In genomic region chr7:103347507-103348267, GRCh38 we compare ENCODE assay signal across 1 cellular context.
A peak's percentile ranks its signal among the peaks of the same experiment; 100 is the strongest.
TF ChIP-seq lines count a peak whose summit lies in the region.

TSS of gene PSMC2 (plus strand) at chr7:103347643. CDS start at chr7:103347712, 69 bp downstream.

TF ChIP-seq in HepG2, 621 proteins besides CTCF, POLR2A, EP300 and RAD21 (continued from another document and continues in another):
- no peak for TF ChIP-seq KIAA2018 (CRISPR knock-in tag; IDR thresholded peaks at IDR 0.05; ENCODE audit: borderline replicate concordance)
- peak; percentile 47; the same call in 1 of the 2 replicates for TF ChIP-seq ZBTB38 (CRISPR knock-in tag; IDR thresholded peaks at IDR 0.05)
- TF ChIP-seq RBFOX2 (IDR thresholded peaks at IDR 0.05; ENCODE audit: low read depth, low read length) = peak; percentile 64
- TF ChIP-seq ZSCAN21 (CRISPR knock-in tag; IDR thresholded peaks at IDR 0.05; ENCODE audit: borderline replicate concordance) = no peak
- no peak for TF ChIP-seq TERF1 (CRISPR knock-in tag; IDR thresholded peaks at IDR 0.05)
- TF ChIP-seq ZSCAN9 (CRISPR knock-in tag; IDR thresholded peaks at IDR 0.05; ENCODE audit: borderline replicate concordance) = peak; percentile 45; the same call in 1 of the 2 replicates
- TF ChIP-seq SP4 (CRISPR knock-in tag; IDR thresholded peaks at IDR 0.05) = no peak
- TF ChIP-seq STAT5B (CRISPR knock-in tag; IDR thresholded peaks at IDR 0.05) = 0 out of 2 replicates have a peak, but pooled peaks have one; percentile 55
- no peak for TF ChIP-seq THYN1 (CRISPR knock-in tag; IDR thresholded peaks at IDR 0.05; ENCODE audit: borderline replicate concordance, low read depth)
- TF ChIP-seq ZKSCAN5 (CRISPR knock-in tag; IDR thresholded peaks at IDR 0.05) = no peak
- no peak for TF ChIP-seq ZBTB25 (CRISPR knock-in tag; IDR thresholded peaks at IDR 0.05)
- peak; percentile 71; the same call in 1 of the 2 replicates for TF ChIP-seq HDAC2 (CRISPR knock-in tag; IDR thresholded peaks at IDR 0.05)
- TF ChIP-seq ZNF232 (CRISPR knock-in tag; IDR thresholded peaks at IDR 0.05; ENCODE audit: borderline replicate concordance) = no peak; the same call in 1 of the 2 replicates
- TF ChIP-seq TSC22D2 (CRISPR knock-in tag; IDR thresholded peaks at IDR 0.05; ENCODE audit: borderline replicate concordance) = no peak
- TF ChIP-seq ARHGAP35 (CRISPR knock-in tag; IDR thresholded peaks at IDR 0.05; ENCODE audit: borderline replicate concordance) = peak; percentile 69; the same call in 1 of the 2 replicates
- TF ChIP-seq MED1 (CRISPR knock-in tag; IDR thresholded peaks at IDR 0.05) = peak; percentile 51; the same call in 1 of the 2 replicates
- no peak for TF ChIP-seq ZNF138 (CRISPR knock-in tag; IDR thresholded peaks at IDR 0.05; ENCODE audit: low read depth)
- no peak for TF ChIP-seq NCOA5 (CRISPR knock-in tag; IDR thresholded peaks at IDR 0.05)
- no peak for TF ChIP-seq STAT6 (CRISPR knock-in tag; IDR thresholded peaks at IDR 0.05; ENCODE audit: borderline replicate concordance)
- TF ChIP-seq ZNF230 (CRISPR knock-in tag; IDR thresholded peaks at IDR 0.05) = 0 out of 2 replicates have a peak, but pooled peaks have one; percentile 50
- no peak for TF ChIP-seq MTA1 (CRISPR knock-in tag; IDR thresholded peaks at IDR 0.05; ENCODE audit: borderline replicate concordance)
- peak; percentile 52; the same call in 1 of the 2 replicates for TF ChIP-seq ZNF274 (CRISPR knock-in tag; IDR thresholded peaks at IDR 0.05)
- TF ChIP-seq HMGA1 (CRISPR knock-in tag; conservative IDR thresholded peaks at IDR 0.05) = no peak
- peak; percentile 92 for TF ChIP-seq KAT7 (CRISPR knock-in tag; IDR thresholded peaks at IDR 0.05; ENCODE audit: borderline replicate concordance)
- no peak; the same call in 1 of the 2 replicates for TF ChIP-seq ZBTB3 (CRISPR knock-in tag; IDR thresholded peaks at IDR 0.05; ENCODE audit: borderline replicate concordance, low read depth)
- no peak for TF ChIP-seq ZBTB14 (CRISPR knock-in tag; IDR thresholded peaks at IDR 0.05)
- TF ChIP-seq ZNF720 (CRISPR knock-in tag; IDR thresholded peaks at IDR 0.05) = no peak
- peak; percentile 84 for TF ChIP-seq ZNF501 (CRISPR knock-in tag; IDR thresholded peaks at IDR 0.05)
- TF ChIP-seq HIVEP1 (CRISPR knock-in tag; IDR thresholded peaks at IDR 0.05) = no peak
- TF ChIP-seq ZNF264 (CRISPR knock-in tag; IDR thresholded peaks at IDR 0.05) = no peak
- TF ChIP-seq DBP (CRISPR knock-in tag; IDR thresholded peaks at IDR 0.05; ENCODE audit: not compliant biosample characterization) = no peak
- 0 out of 2 replicates have a peak, but pooled peaks have one; percentile 47 for TF ChIP-seq ARNT2 (CRISPR knock-in tag; IDR thresholded peaks at IDR 0.05; ENCODE audit: low read depth)
- TF ChIP-seq ARID5B (CRISPR knock-in tag; IDR thresholded peaks at IDR 0.05) = peak; percentile 57; the same call in 1 of the 2 replicates
- peak; percentile 65 for TF ChIP-seq MAX (IDR thresholded peaks at IDR 0.05)
- no peak for TF ChIP-seq RFX5 (IDR thresholded peaks at IDR 0.05; ENCODE audit: low read depth, low read length)
- TF ChIP-seq DNMT3B (CRISPR knock-in tag; conservative IDR thresholded peaks at IDR 0.05) = no peak
- TF ChIP-seq GLI4 (CRISPR knock-in tag; IDR thresholded peaks at IDR 0.05; ENCODE audit: borderline replicate concordance) = peak; percentile 68; the same call in 1 of the 2 replicates
- TF ChIP-seq ZNF484 (CRISPR knock-in tag; IDR thresholded peaks at IDR 0.05; ENCODE audit: borderline replicate concordance, low read depth) = no peak
